In genomic region chr17:81117672-81118198, GRCh38 we compare ENCODE assay signal across 20 cellular contexts. TPM values are rescaled to one million over a fixed set of nuclear protein-coding genes. Genes with fewer than 3 reads are reported as not detected.
DNase-seq lines count a peak whose midpoint lies in the region; ATAC-seq and TF ChIP-seq lines count a peak whose summit lies in the region.
"Had no signal": no experiment of that assay in that cellular context is flagged by ENCODE, and none has a peak within 500 bp of the region (broad histone marks: within the 10 kb centered on the region; RNA-seq: fewer than 3 reads in every experiment).

No MANE protein-coding gene starts in this region.

- peaks cover 27% of the 10 kb centered on the region for H3K36me3 Mint-ChIP-seq in MCF 10A (ENCODE audit: insufficient read depth, unreplicated experiment)

- H3K9me3 ChIP-seq in A673 (ENCODE audit: low read depth, low read length, poor library complexity, severe bottlenecking), result no peaks in the 10 kb centered on the region
- H3K9me3 ChIP-seq in Panc1 (ENCODE audit: control insufficient read depth, insufficient read depth, low read depth, low read length), result no peaks in the 10 kb centered on the region
- no peaks in the 10 kb centered on the region for H3K9me3 ChIP-seq in mucosa of stomach (ENCODE audit: control insufficient read depth, low read length)
- no peaks in the 10 kb centered on the region for H3K9me3 ChIP-seq in effector memory CD4-positive, alpha-beta T cell (ENCODE audit: control insufficient read depth, low read length)
- no peaks in the 10 kb centered on the region for H3K9me3 ChIP-seq in left lung

- H3K27me3 Mint-ChIP-seq in MCF 10A (ENCODE audit: insufficient read depth, unreplicated experiment), result no peaks in the 10 kb centered on the region

- H3K27me3 ChIP-seq in A673 (replicated peaks; ENCODE audit: insufficient read depth, low read depth, low read length, poor library complexity), result no peaks in the 10 kb centered on the region
- H3K27me3 ChIP-seq in Panc1 (ENCODE audit: control insufficient read depth, insufficient read depth, low read length), result no peaks in the 10 kb centered on the region
- peaks cover 7% of the 10 kb centered on the region for H3K27me3 ChIP-seq in mucosa of stomach (ENCODE audit: control insufficient read depth, insufficient read depth, low read length)
- H3K27me3 ChIP-seq in effector memory CD4-positive, alpha-beta T cell (replicated peaks; ENCODE audit: control insufficient read depth, insufficient read depth, low read length, poor library complexity, severe bottlenecking), result no peaks in the 10 kb centered on the region
- H3K27me3 ChIP-seq in left lung, result peaks cover 0 to 8% of the 10 kb centered on the region in 2 donors

- H3K27ac Mint-ChIP-seq in MCF 10A (ENCODE audit: low read depth, unreplicated experiment), result peak overlapping the region; percentile 75

- POLR2A ChIA-PET in A673 (lab: Charles Lee; ENCODE audit: low non-redundant PET), result no interaction called here
- POLR2A ChIA-PET in Panc1 (lab: Charles Lee), result no interaction called here
- POLR2A ChIA-PET in MCF 10A (lab: Yijun Ruan, JAX), result interaction anchor here (0.7 kb wide), 1 partner anchor 11 kb away, joined by 3 read pairs; no protein-coding TSS in a partner anchor

- DNase-seq in A673 (ENCODE audit: low spot score) (no peak), Panc1 (ENCODE audit: low read depth, low spot score) (no peak), MCF 10A (ENCODE audit: unreplicated experiment) (no peak), midbrain (lab: John Stamatoyannopoulos, UW) (no peak), left lung (no peak)
- DNase-seq in effector memory CD4-positive, alpha-beta T cell, result no peak
- DNase-seq: Calu3, DMS79 treated with DMSO at 0.1 percent for 48 hours, GDM1, GOT3, MV-4-11, NCI-H1417 treated with DMSO at 0.1 percent for 48 hours, NCI-H2029, NCI-H2171 treated with DMSO at 0.1 percent for 48 hours, NCI-H510A, SIG-M5 had no signal

- CTCF ChIA-PET in A673 (lab: Charles Lee), result no interaction called here
- CTCF ChIA-PET in Panc1 (lab: Charles Lee), result no interaction called here
- CTCF ChIA-PET in MCF 10A (lab: Yijun Ruan, JAX), result interaction anchor here (1.0 to 1.7 kb wide), 2 partner anchors 18 to 19 kb away, joined by 3 to 4 read pairs; no protein-coding TSS in a partner anchor

- no TSS peak for BruUV-seq in A673 (replicated peaks; lab: Mats Ljungman, UMichigan)
- BruUV-seq in Panc1 (replicated peaks; lab: Mats Ljungman, UMichigan), result no TSS peak
- BruUV-seq in MCF 10A (replicated peaks; lab: Mats Ljungman, UMichigan), result TSS peak; percentile 42

- in situ Hi-C loops in Panc1 (cut with HindIII; ENCODE audit: low pct_unique_long_range_greater_than_20kb, low sequenced_read_pairs), result no loop called here

- TF ChIP-seq CTCF in A673 (conservative IDR thresholded peaks at IDR 0.05; ENCODE audit: low read depth, low read length) (no peak), Panc1 (IDR thresholded peaks at IDR 0.05) (no peak), MCF 10A (IDR thresholded peaks at IDR 0.05; ENCODE audit: unreplicated experiment) (no peak), left lung (IDR thresholded peaks at IDR 0.05) (no peak)

- no peaks in the 10 kb centered on the region for H3K9me3 Mint-ChIP-seq in MCF 10A (ENCODE audit: unreplicated experiment)

- intact Hi-C loops in A673 (cut with micrococcal nuclease; ENCODE audit: unreplicated experiment) (no loop called here), Panc1 (cut with micrococcal nuclease; ENCODE audit: unreplicated experiment) (no loop called here), MCF 10A (cut with micrococcal nuclease) (no loop called here), left lung (cut with DNase I) (no loop called here)

- peak overlapping the region; percentile 45 for H3K9ac ChIP-seq in mucosa of stomach (ENCODE audit: low read length)

- H3K4me1 ChIP-seq in A673 (ENCODE audit: insufficient read depth, low read length, poor library complexity, severe bottlenecking) (peaks cover 14% of the 10 kb centered on the region), Panc1 (ENCODE audit: control insufficient read depth, insufficient read depth, low read length) (peaks cover 34% of the 10 kb centered on the region), mucosa of stomach (ENCODE audit: control insufficient read depth, insufficient read depth, low read length) (peaks cover 31% of the 10 kb centered on the region), left lung (peaks cover 0 to 17% of the 10 kb centered on the region in 2 donors)
- H3K4me1 ChIP-seq in effector memory CD4-positive, alpha-beta T cell (ENCODE audit: control insufficient read depth, insufficient read depth, low read length, poor library complexity, severe bottlenecking), result peaks cover 4% of the 10 kb centered on the region

- no peak overlapping the region for H3K4me3 ChIP-seq in A673 (ENCODE audit: low read depth, low read length, poor library complexity, severe bottlenecking)
- no peak overlapping the region for H3K4me3 ChIP-seq in Panc1 (ENCODE audit: low read depth in 2 of 2, low read length in 2 of 2)
- no peak overlapping the region for H3K4me3 ChIP-seq in mucosa of stomach (ENCODE audit: low read length)
- no peak overlapping the region for H3K4me3 ChIP-seq in effector memory CD4-positive, alpha-beta T cell (ENCODE audit: insufficient read depth, low read depth, low read length, poor library complexity, severe bottlenecking)
- H3K4me3 ChIP-seq in left lung, result no peak overlapping the region

- H3K4me3 Mint-ChIP-seq in MCF 10A (ENCODE audit: unreplicated experiment), result no peak overlapping the region

- H3K27ac ChIP-seq in A673 (ENCODE audit: low read depth, low read length, poor library complexity, severe bottlenecking) (peak overlapping the region; percentile 70), Panc1 (ENCODE audit: low read length) (peak overlapping the region; percentile 48), left lung (no peak overlapping the region)
- no peak overlapping the region for H3K27ac ChIP-seq in effector memory CD4-positive, alpha-beta T cell (ENCODE audit: insufficient read depth, low read length, poor library complexity, severe bottlenecking)

- H3K36me3 ChIP-seq in A673 (ENCODE audit: insufficient read depth, low read length, poor library complexity, severe bottlenecking) (no peaks in the 10 kb centered on the region), Panc1 (ENCODE audit: control insufficient read depth, insufficient read depth, low read length) (no peaks in the 10 kb centered on the region), mucosa of stomach (ENCODE audit: control insufficient read depth, insufficient read depth, low read length) (no peaks in the 10 kb centered on the region), left lung (peaks cover 0 to 79% of the 10 kb centered on the region in 2 donors)
- no peaks in the 10 kb centered on the region for H3K36me3 ChIP-seq in effector memory CD4-positive, alpha-beta T cell (ENCODE audit: control insufficient read depth, insufficient read depth, low read length)

- ATAC-seq in Panc1 (peak; percentile 2), HG02678 (IDR thresholded peaks at IDR 0.05; ENCODE audit: unreplicated experiment) (no peak), left lung (no peak)

- peaks cover 12% of the 10 kb centered on the region for H3K4me1 Mint-ChIP-seq in MCF 10A (ENCODE audit: insufficient read depth, unreplicated experiment)

RNA-seq across cellular contexts. Expression of gene PVALEF, which starts 47.6 kb away (rescaled TPM):
- total RNA-seq in A673 (2021) (not detected in 2 replicates), Panc1 (2021; ENCODE audit: unreplicated experiment) (not detected), MCF 10A (2022) (not detected in 2 replicates), left lung (not detected)
- polyA plus RNA-seq in Panc1 (2012; ENCODE audit: insufficient read length), result not detected
- total RNA-seq: A172, Calu3, LHCN-M2 had no signal

RNA-seq across cellular contexts. Expression of gene AATK, which starts 48.3 kb away (rescaled TPM):
- 0.90 and 1.4 TPM in 2 replicates for total RNA-seq in A673 (2021)
- 3.7 TPM for total RNA-seq in Panc1 (2021; ENCODE audit: unreplicated experiment)
- polyA plus RNA-seq in Panc1 (2012; ENCODE audit: insufficient read length), result 6.9 TPM
- 0.59 and 1.4 TPM in 2 replicates for total RNA-seq in MCF 10A (2022)
- total RNA-seq in left lung, result 10 to 100 TPM; 26.7 to 48.5 TPM
- total RNA-seq: Calu3 had no signal

Comparison
In these comparisons a context has a peak if more than half of its experiments do, and no peak if none do; other contexts are left out.
1. H3K27ac ChIP-seq: peak in A673 (single experiment) and Panc1 (single experiment); none in effector memory CD4-positive, alpha-beta T cell (single experiment) and left lung (0 of 2).